In the genomic region with DNA sequence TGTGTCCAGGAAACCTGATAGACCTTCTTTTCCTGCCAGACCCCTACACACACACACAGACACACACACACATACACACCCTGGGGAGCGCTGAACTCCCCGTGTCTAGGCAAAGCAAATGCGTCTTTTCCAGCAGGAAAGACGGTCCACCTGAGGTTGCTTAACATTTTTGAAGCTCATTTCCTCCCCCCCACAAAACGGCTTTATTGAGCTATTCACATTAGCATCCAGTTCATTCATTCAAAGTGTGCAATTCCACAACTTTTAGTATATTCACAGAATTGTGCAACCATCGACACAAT, we compare ENCODE assay signal across 23 cellular contexts. TPM values are rescaled to one million over a fixed set of nuclear protein-coding genes. Genes with fewer than 3 reads are reported as not detected.
DNase-seq lines count a peak whose midpoint lies in the region; ATAC-seq, FAIRE-seq and TF ChIP-seq lines count a peak whose summit lies in the region.
"Had no signal": no experiment of that assay in that cellular context is flagged by ENCODE, and none has a peak within 500 bp of the region (broad histone marks: within the 10 kb centered on the region; RNA-seq: fewer than 3 reads in every experiment).

No MANE protein-coding gene starts in this region.

- H3K27me3 Mint-ChIP-seq in H9 (ENCODE audit: low read depth) = peaks cover 100% of the 10 kb centered on the region

- H2BK12ac ChIP-seq in H9 (ENCODE audit: insufficient read length, low read depth, low read length) (no peak overlapping the region), H1 (ENCODE audit: low read depth, low read length) (no peak overlapping the region)

- no peak overlapping the region for H3K27ac Mint-ChIP-seq in H9
- H3K27ac Mint-ChIP-seq: CD4-positive, alpha-beta memory T cell had no signal

- H3K36me3 ChIP-seq in H1 (ENCODE audit: control insufficient read depth in 2 of 4, insufficient read depth in 4 of 4, low read length in 3 of 4) (peaks cover 0 to 4% (median 0%) of the 10 kb centered on the region in 4 experiments; a peak in 1 of 8 replicates), iPS-15b (ENCODE audit: control insufficient read depth, insufficient read depth, low read length) (no peaks in the 10 kb centered on the region)

- H3K79me1 ChIP-seq in H9 (ENCODE audit: insufficient read depth, low read depth, low read length, poor library complexity, severe bottlenecking) (no peaks in the 10 kb centered on the region), H1 (ENCODE audit: low read depth, low read length) (no peaks in the 10 kb centered on the region)

- no peak for ATAC-seq in HG03521 (IDR thresholded peaks at IDR 0.05; ENCODE audit: unreplicated experiment)
- ATAC-seq: HCT116 had no signal

- no peak overlapping the region for H3T11ph ChIP-seq in H9 (ENCODE audit: low read length)

- H3K79me2 ChIP-seq in H9 (ENCODE audit: insufficient read depth, low read length) (no peaks in the 10 kb centered on the region), H1 (ENCODE audit: control insufficient read depth in 1 of 2, insufficient read depth in 2 of 2, low read length in 2 of 2) (no peaks in the 10 kb centered on the region)

- no peak for FAIRE-seq in H1 (lab: Jason Lieb, UNC)
- FAIRE-seq: GM12891, GM18507 had no signal

- H2AFZ ChIP-seq in H9 (ENCODE audit: low read length) (no peak overlapping the region), H1 (ENCODE audit: low read length) (no peak overlapping the region)

- no peak overlapping the region for H2BK15ac ChIP-seq in H9 (ENCODE audit: low read depth, low read length)
- H2BK15ac ChIP-seq in H1 (ENCODE audit: low read length) = no peak overlapping the region

- no peaks in the 10 kb centered on the region for H3K4me1 ChIP-seq in H9 (ENCODE audit: insufficient read depth, low read length)
- peaks cover 10 to 54% (median 32%) of the 10 kb centered on the region in 4 experiments for H3K4me1 ChIP-seq in H1 (replicated peaks in 1 of 4; ENCODE audit: control insufficient read depth in 3 of 4, insufficient read depth in 4 of 4, low read length in 3 of 4)
- peaks cover 16% of the 10 kb centered on the region for H3K4me1 ChIP-seq in iPS-15b (ENCODE audit: control insufficient read depth, insufficient read depth, low read length)

- POLR2A ChIA-PET in H1 (lab: Charles Lee; ENCODE audit: partially characterized antibody) = interaction anchor here (1.9 to 2.1 kb wide), 2 partner anchors 25 to 174 kb away, joined by 5 to 6 read pairs; partner anchors contain the start of gene CDX2

- H3K36me3 Mint-ChIP-seq in H9 (ENCODE audit: insufficient read depth in 1 of 3, low read depth in 3 of 3) = no peaks in the 10 kb centered on the region; a peak in 1 of 7 replicates

- H3K27me3 ChIP-seq in H9 (ENCODE audit: insufficient read depth, low read length) (peaks cover 96% of the 10 kb centered on the region), H1 (replicated peaks in 1 of 4; ENCODE audit: control insufficient read depth in 3 of 4, extremely low read depth in 1 of 4, insufficient read depth in 3 of 4, low read length in 3 of 4) (peaks cover 94 to 100% (median 99%) of the 10 kb centered on the region in 4 experiments), iPS-15b (ENCODE audit: control insufficient read depth, insufficient read depth, low read length) (peaks cover 100% of the 10 kb centered on the region)

- peaks cover 49 to 76% of the 10 kb centered on the region in 2 experiments for H3K4me1 Mint-ChIP-seq in H9

- H3K23ac ChIP-seq in H9 (ENCODE audit: insufficient read length, low read depth, low read length) (no peak overlapping the region), H1 (ENCODE audit: insufficient read length) (no peak overlapping the region)

- no peak for TF ChIP-seq RAD21 in H1 (IDR thresholded peaks at IDR 0.05 in 1 of 2, conservative IDR thresholded peaks at IDR 0.05 in 1 of 2; ENCODE audit: low read depth in 2 of 2, low read length in 2 of 2)

- H3K23me2 ChIP-seq in H9 (ENCODE audit: insufficient read length, low read depth, low read length, poor library complexity, severe bottlenecking) (peaks cover 5% of the 10 kb centered on the region), H1 (ENCODE audit: low read depth, low read length) (peaks cover 8% of the 10 kb centered on the region; the same call in 1 of the 2 replicates)

- no peak overlapping the region for H2BK20ac ChIP-seq in H9 (ENCODE audit: low read depth, low read length, poor library complexity, severe bottlenecking)
- H2BK20ac ChIP-seq in H1 (ENCODE audit: low read length) = no peak overlapping the region

- H3K18ac ChIP-seq in H9 (ENCODE audit: insufficient read length, low read depth, low read length) (no peak overlapping the region), H1 (ENCODE audit: extremely low read depth, low read length) (no peak overlapping the region)

- H3K4ac ChIP-seq in H9 (ENCODE audit: low read depth, low read length) = no peak overlapping the region
- H3K4ac ChIP-seq in H1 (replicated peaks; ENCODE audit: insufficient read length, low read depth, low read length) = no peak overlapping the region

- no peak overlapping the region for H2BK5ac ChIP-seq in H9 (ENCODE audit: insufficient read length, low read length)
- H2BK5ac ChIP-seq in H1 (ENCODE audit: low read depth, low read length) = no peak overlapping the region

- TF ChIP-seq EP300 in H1 (IDR thresholded peaks at IDR 0.05; ENCODE audit: borderline replicate concordance in 1 of 2, low read depth in 2 of 2, low read length in 2 of 2) = no peak

- DNase-seq in H9 (no peak), H1 (ENCODE audit: low read depth in 1 of 2, low spot score in 2 of 2) (no peak), NCI-H146 (lab: John Stamatoyannopoulos, UW) (no peak), T-helper 2 cell (no peak)
- DNase-seq: C1 segment of cervical spinal cord; Calu3; CD4-positive, alpha-beta memory T cell; COR-L47; DMS53; DMS79 treated with DMSO at 0.1 percent for 48 hours; GF-D8; GOT3 had no signal

- H3K9ac ChIP-seq in H9 (ENCODE audit: extremely low read depth, insufficient read length, low read length) (no peak overlapping the region), H1 (replicated peaks in 1 of 4; ENCODE audit: extremely low read depth in 1 of 4, low read depth in 3 of 4, low read length in 3 of 4) (no peak overlapping the region), iPS-15b (ENCODE audit: low read depth, low read length) (no peak overlapping the region)

- H2AK5ac ChIP-seq in H9 (ENCODE audit: insufficient read length, low read length) (no peak overlapping the region), H1 (ENCODE audit: low read depth, low read length) (no peak overlapping the region)

- H3K14ac ChIP-seq in H9 (ENCODE audit: insufficient read depth, low read length) = no peak overlapping the region
- no peak overlapping the region for H3K14ac ChIP-seq in H1 (ENCODE audit: insufficient read length)

- H4K91ac ChIP-seq in H9 (ENCODE audit: insufficient read length, low read depth, low read length) (no peak overlapping the region), H1 (replicated peaks; ENCODE audit: insufficient read length, low read length) (no peak overlapping the region)

- H3K4me3 ChIP-seq in H1 (ENCODE audit: extremely low read depth in 1 of 4, insufficient read depth in 2 of 4, low read depth in 3 of 4, low read length in 4 of 4) (peak overlapping the region in 1 of 4 experiments; percentile 44; a peak in 1 of 8 replicates), iPS-15b (ENCODE audit: low read depth, low read length) (peak overlapping the region; percentile 1)

- TF ChIP-seq CTCF in H9 (conservative IDR thresholded peaks at IDR 0.05) = no peak
- TF ChIP-seq CTCF in H1 (IDR thresholded peaks at IDR 0.05; ENCODE audit: control extremely low read depth in 1 of 3, insufficient read depth in 1 of 3, low read depth in 1 of 3, low read length in 3 of 3) = no peak

- no peak overlapping the region for H2BK120ac ChIP-seq in H9 (ENCODE audit: low read depth, low read length, poor library complexity, severe bottlenecking)
- no peak overlapping the region for H2BK120ac ChIP-seq in H1 (replicated peaks; ENCODE audit: low read depth, low read length)

- H4K5ac ChIP-seq in H9 (ENCODE audit: insufficient read length, low read depth, low read length) (no peak overlapping the region), H1 (ENCODE audit: insufficient read length, low read depth, low read length) (no peak overlapping the region)

- H3K9me3 ChIP-seq in H9 (ENCODE audit: control insufficient read depth, low read depth, low read length) = no peaks in the 10 kb centered on the region
- no peaks in the 10 kb centered on the region for H3K9me3 ChIP-seq in H1 (ENCODE audit: insufficient read depth in 2 of 2, low read depth in 1 of 2, low read length in 1 of 2)
- H3K9me3 ChIP-seq in iPS-15b (ENCODE audit: control insufficient read depth, insufficient read depth, low read length) = no peaks in the 10 kb centered on the region

- H3K27ac ChIP-seq in H9 (ENCODE audit: insufficient read length, low read depth, low read length) (no peak overlapping the region), H1 (ENCODE audit: low read depth, low read length) (no peak overlapping the region)

- H4K8ac ChIP-seq in H9 (replicated peaks; ENCODE audit: insufficient read length, low read depth, low read length) (no peak overlapping the region), H1 (ENCODE audit: extremely low read depth, insufficient read depth, low read length) (no peak overlapping the region)

- H3K9me3 Mint-ChIP-seq in H9 = peaks cover 0 to 5% of the 10 kb centered on the region in 2 experiments; a peak in 2 of 5 replicates

- no CpG with 5 or more reads among the region's 6 CpGs for WGBS in H9 (ENCODE audit: extremely low coverage, insufficient read length, low lambda C conversion rate)
- WGBS in H1 (ENCODE audit: extremely low coverage in 1 of 2, insufficient coverage in 1 of 2, insufficient read length in 1 of 2, insufficient replicate concordance in 2 of 2, low coverage in 1 of 2, low lambda C conversion rate in 2 of 2, missing lambda C conversion rate in 1 of 2), 2 experiments = 5% methylated on average over 6 of the region's 6 CpGs; no CpG with 5 or more reads in 1 of the 2 experiments

- H3K56ac ChIP-seq in H9 (ENCODE audit: insufficient read length, low read depth, low read length) (no peak overlapping the region), H1 (replicated peaks; ENCODE audit: insufficient read length, low read depth, low read length) (no peak overlapping the region)

- H3K4me3 Mint-ChIP-seq in H9 = peak overlapping the region in 1 of 2 experiments; percentile 41; a peak in 2 of 5 replicates

- H4K20me1 ChIP-seq in H9 (ENCODE audit: control insufficient read depth, insufficient read depth, insufficient read length) (no peaks in the 10 kb centered on the region), H1 (replicated peaks in 1 of 2; ENCODE audit: control insufficient read depth in 1 of 2, insufficient read depth in 2 of 2, low read length in 2 of 2) (peaks cover 22 to 50% of the 10 kb centered on the region in 2 experiments)

- H3K4me2 ChIP-seq in H9 (ENCODE audit: insufficient read depth, insufficient read length, low read length) (peak overlapping the region; percentile 24), H1 (ENCODE audit: insufficient read depth in 1 of 2, low read depth in 2 of 2, low read length in 2 of 2) (peak overlapping the region; percentile 49 to 65; a peak in 3 of 4 replicates)

- no peak for TF ChIP-seq POLR2A in H1 (IDR thresholded peaks at IDR 0.05; ENCODE audit: control extremely low read depth in 1 of 2, low read depth in 2 of 2, low read length in 2 of 2)

- CTCF ChIA-PET in H1 (lab: Charles Lee; ENCODE audit: partially characterized antibody) = interaction anchor here (0.8 to 23.4 kb wide), 13 partner anchors 12 to 186 kb away, joined by 3 to 345 read pairs (median 6); partner anchors contain the start of gene PDX1

RNA-seq across cellular contexts. Expression of gene GSX1, which starts 3.4 kb away (rescaled TPM):
- not detected in 2 replicates for total RNA-seq in H9 (2021)
- total RNA-seq in H1 (2021; fragmentation: NEBNext Ultra II Directional; extraction: Animal tissue kit (Norgen Biotek cat#: 25700)) = not detected in 2 replicates
- polyA plus RNA-seq in H1 (2011; rRNA removed) = 0.08 TPM in 1 of 2 replicates, not detected in the other
- not detected for polyA plus RNA-seq in H1 (2011; cell fraction: cytosol; rRNA removed)
- polyA plus RNA-seq in H1 (2011; cell fraction: nucleus; rRNA removed) = not detected
- not detected in 4 replicates for polyA plus RNA-seq in H1 (2012, experiment 1 of 2)
- not detected for polyA plus RNA-seq in H1 (2012, experiment 2 of 2)
- not detected for polyA plus RNA-seq in H1 (2013, experiment 1 of 2)
- not detected for polyA plus RNA-seq in H1 (2013, experiment 2 of 2)
- polyA minus RNA-seq in H1 (2011; rRNA and poly(A)+ RNA removed) = not detected in 2 replicates
- polyA minus RNA-seq in H1 (2011; cell fraction: cytosol; rRNA and poly(A)+ RNA removed) = not detected
- not detected for polyA minus RNA-seq in H1 (2011; cell fraction: nucleus; rRNA and poly(A)+ RNA removed)
- total RNA-seq: A172; A673; Calu3; CD4-positive, alpha-beta memory T cell; Daoy; G401; H7 had no signal
- polyA plus RNA-seq: BJ; CD4-positive, alpha-beta memory T cell had no signal
